In the genomic region with DNA sequence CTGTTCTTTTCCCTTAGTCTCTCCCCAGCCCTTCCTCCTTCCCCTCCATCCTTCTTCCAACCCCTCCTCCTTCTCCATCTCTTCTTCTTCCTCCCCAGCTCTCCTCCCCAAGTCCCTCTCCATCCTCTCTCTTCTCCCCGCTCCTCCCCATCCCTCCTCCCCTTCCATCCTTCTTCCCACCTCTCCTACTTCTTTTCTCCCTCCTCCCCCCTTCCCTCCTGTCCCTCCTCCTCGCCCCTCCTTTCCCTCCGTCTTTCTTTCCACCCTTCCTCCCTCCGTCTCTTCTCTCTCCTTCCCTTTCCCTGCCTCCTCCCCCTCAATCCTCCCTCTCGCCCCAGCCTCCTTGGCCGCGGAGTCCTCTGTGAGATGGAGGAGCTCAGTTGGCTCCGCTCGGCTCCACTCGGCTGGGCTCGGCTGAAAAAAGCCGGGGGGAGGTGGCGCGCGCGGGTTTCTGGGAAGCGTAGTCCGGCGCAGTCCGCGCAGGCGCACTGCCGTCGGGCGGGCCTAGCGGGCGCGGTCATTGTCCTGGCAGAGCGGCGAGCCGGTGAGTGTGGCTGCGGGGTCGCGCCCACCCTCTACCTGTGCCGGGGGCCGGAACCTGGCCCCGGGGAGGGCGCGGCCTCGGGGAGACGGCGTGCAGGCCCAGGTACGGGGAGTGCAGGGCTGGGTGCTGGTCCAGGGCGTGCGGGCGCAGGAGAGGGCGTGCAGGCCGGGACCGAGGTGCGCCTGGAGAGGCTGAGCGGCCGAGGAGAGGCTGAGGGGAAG, we compare ENCODE assay signal across 8 cellular contexts. TPM values are rescaled to one million over a fixed set of nuclear protein-coding genes. Genes with fewer than 3 reads are reported as not detected.
A peak's percentile ranks its signal among the peaks of the same experiment; 100 is the strongest.
DNase-seq lines count a peak whose midpoint lies in the region; ATAC-seq and TF ChIP-seq lines count a peak whose summit lies in the region.

Gene ZNF71 (plus strand): TSS at position 520 of the 765 bp plus-strand sequence. CDS start 6,257 bp downstream, outside the sequence.

- DNase-seq in GM06990 (ENCODE audit: extremely low read depth, insufficient read length) = peak; percentile 91
- peak; percentile 42 for DNase-seq in NCI-H1436 treated with DMSO at 0.1 percent for 48 hours (lab: John Stamatoyannopoulos, UW)
- peak; percentile 64 to 89 (median 80) for DNase-seq in T-helper 2 cell
- DNase-seq in anterior cingulate cortex (lab: John Stamatoyannopoulos, UW) = peak in 57 of 58 donors; percentile 47 to 90 (median 81)
- peak; percentile 93 to 97 (median 97) for DNase-seq in right cardiac atrium
- peak; percentile 91 to 94 for DNase-seq in psoas muscle

- under 1% methylated on average over 52 of the region's 52 CpGs for WGBS in right cardiac atrium
- WGBS in psoas muscle, 3 donors = 0 to 1% (median 0%) methylated on average over 52 of the region's 52 CpGs
- under 1% methylated on average over 52 of the region's 52 CpGs for WGBS in urinary bladder

- TF ChIP-seq CTCF in GM06990 (IDR thresholded peaks at IDR 0.05; ENCODE audit: insufficient read depth, low read length, poor library complexity, severe bottlenecking) (no peak), psoas muscle (IDR thresholded peaks at IDR 0.05) (no peak)

- ATAC-seq in HG02642 (IDR thresholded peaks at IDR 0.05; ENCODE audit: poor library complexity, unreplicated experiment) (peak; percentile 96), right cardiac atrium (peak; percentile 98 to 99), psoas muscle (peak; percentile 96 to 100 (median 100))

- H3K36me3 ChIP-seq in GM06990 (ENCODE audit: control insufficient read depth, insufficient read depth, low read length) (peaks cover 2% of the 10 kb centered on the region; the same call in 1 of the 2 replicates), psoas muscle (ENCODE audit: insufficient read depth in 1 of 2, low read depth in 1 of 2) (peaks cover 0 to 17% of the 10 kb centered on the region in 2 donors), urinary bladder (ENCODE audit: insufficient read depth) (no peaks in the 10 kb centered on the region)

- peak within 1 kb of the TSS; percentile 80 for H3K4me3 ChIP-seq in GM06990 (replicated peaks; ENCODE audit: low read depth, low read length)
- H3K4me3 ChIP-seq in right cardiac atrium (ENCODE audit: low read length) = peak within 1 kb of the TSS; percentile 82
- H3K4me3 ChIP-seq in psoas muscle = peak within 1 kb of the TSS; percentile 98
- H3K4me3 ChIP-seq in urinary bladder (ENCODE audit: low read depth, low read length) = peak within 1 kb of the TSS; percentile 80

- H3K27me3 ChIP-seq in GM06990 (replicated peaks; ENCODE audit: control insufficient read depth, insufficient read depth, low read length) = no peaks in the 10 kb centered on the region
- no peaks in the 10 kb centered on the region for H3K27me3 ChIP-seq in right cardiac atrium (ENCODE audit: control insufficient read depth, insufficient read depth)
- H3K27me3 ChIP-seq in psoas muscle (ENCODE audit: insufficient read depth in 3 of 3, low read length in 2 of 3) = no peaks in the 10 kb centered on the region

- intact Hi-C loops in right cardiac atrium (cut with DNase I) (no loop called here), psoas muscle (cut with DNase I) (no loop called here)

- peak within 1 kb of the TSS; percentile 43 for H3K27ac ChIP-seq in right cardiac atrium (ENCODE audit: low read length)
- peak within 1 kb of the TSS; percentile 58 for H3K27ac ChIP-seq in psoas muscle
- H3K27ac ChIP-seq in urinary bladder (ENCODE audit: low read depth) = peak within 1 kb of the TSS; percentile 31

- peaks cover 11% of the 10 kb centered on the region for H3K4me1 ChIP-seq in right cardiac atrium (ENCODE audit: control insufficient read depth, insufficient read depth, low read length)
- H3K4me1 ChIP-seq in psoas muscle = no peaks in the 10 kb centered on the region
- no peaks in the 10 kb centered on the region for H3K4me1 ChIP-seq in urinary bladder (ENCODE audit: insufficient read depth)

- no peaks in the 10 kb centered on the region for H3K9me3 ChIP-seq in right cardiac atrium (ENCODE audit: control insufficient read depth, low read length)
- H3K9me3 ChIP-seq in psoas muscle = peaks cover 56% of the 10 kb centered on the region

RNA-seq across cellular contexts. Expression of gene ZNF71, which starts in this region (rescaled TPM):
- total RNA-seq in right cardiac atrium (1 to 10 TPM; 5.7 to 7.5 (median 6.4) TPM), psoas muscle (1 to 10 TPM; 3.6 to 4.9 (median 4.7) TPM), urinary bladder (9.1 TPM)
- polyA plus RNA-seq in right cardiac atrium (5.0 TPM), psoas muscle (10 to 100 TPM in 1 of 3 donors, 1 to 10 TPM in 2; 3.6 to 11.7 (median 4.7) TPM), urinary bladder (8.2 TPM)

Comparison
In these comparisons a context has a peak if more than half of its experiments do, and no peak if none do; other contexts are left out.
1. Peak in every context shown above with its lines: DNase-seq, ATAC-seq, H3K4me3 ChIP-seq and H3K27ac ChIP-seq.
2. DNase-seq: peak in every context shown above with its lines; median percentile 97 in right cardiac atrium; 92 in psoas muscle; 91 in GM06990; 81 in anterior cingulate cortex; 80 in T-helper 2 cell; 42 in NCI-H1436 treated with DMSO at 0.1 percent for 48 hours.